Comparison of ENCODE assay signal across 14 cellular contexts in the genomic region with DNA sequence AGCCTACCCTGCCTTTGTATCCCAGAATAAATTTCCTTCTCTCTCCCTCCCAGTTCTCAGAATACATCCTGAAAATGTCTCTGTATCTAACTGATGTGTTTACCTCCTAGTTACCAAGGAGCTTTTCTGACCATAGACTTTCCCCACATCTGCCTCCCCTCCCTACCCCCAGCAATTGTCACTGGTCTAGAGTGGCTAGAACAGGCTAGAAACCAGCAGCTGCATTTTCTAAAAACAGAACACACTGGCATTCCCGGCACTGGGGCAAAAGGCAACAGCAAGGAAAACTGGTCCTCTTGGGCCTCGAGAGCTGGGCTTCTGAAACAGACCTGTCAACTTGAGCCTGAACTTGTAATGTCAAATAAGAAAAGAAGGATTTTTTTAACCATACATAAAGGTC. TPM values are rescaled to one million over a fixed set of nuclear protein-coding genes. Genes with fewer than 3 reads are reported as not detected.
"Had no signal": no experiment of that assay in that cellular context is flagged by ENCODE, and none has a peak within 500 bp of the region (broad histone marks: within the 10 kb centered on the region; RNA-seq: fewer than 3 reads in every experiment).

No MANE protein-coding gene starts in this region.

- H2AFZ ChIP-seq: parathyroid adenoma had no signal

- H3K4me1 Mint-ChIP-seq: stimulated activated effector memory CD8-positive, alpha-beta T cell treated with anti-CD3 and anti-CD28 coated beads, Interleukin-12 subunit alpha, Interleukin-12 subunit beta, amount 100 ng/mL, for 72 hours had no signal

- H3K4me1 ChIP-seq: breast epithelium, left lung, parathyroid adenoma, tibial artery had no signal

- H3K27me3 Mint-ChIP-seq: activated CD4-positive, alpha-beta memory T cell treated with anti-CD3 and anti-CD28 coated beads for 36 hours; activated naive CD8-positive, alpha-beta T cell had no signal

- H3K9me3 ChIP-seq: breast epithelium, left lung, tibial artery had no signal

- H3K79me2 ChIP-seq: parathyroid adenoma had no signal

- H3K36me3 Mint-ChIP-seq: stimulated activated effector memory CD8-positive, alpha-beta T cell treated with anti-CD3 and anti-CD28 coated beads, Interleukin-12 subunit alpha, Interleukin-12 subunit beta, amount 100 ng/mL, for 72 hours had no signal

- H3K27ac ChIP-seq: breast epithelium, dorsolateral prefrontal cortex, left lung, parathyroid adenoma, skin epidermis, tibial artery had no signal

- H3K9me3 Mint-ChIP-seq: activated T-cell treated with anti-CD3 and anti-CD28 coated beads, Interleukin-2, amount 50 U/mL, for 4 hours; stimulated activated effector memory CD8-positive, alpha-beta T cell treated with anti-CD3 and anti-CD28 coated beads, Interleukin-12 subunit alpha, Interleukin-12 subunit beta, amount 100 ng/mL, for 72 hours had no signal

- ATAC-seq: activated T-cell treated with anti-CD3 and anti-CD28 coated beads, Interleukin-2, amount 50 U/mL, for 4 hours; left lung; stimulated activated effector memory CD8-positive, alpha-beta T cell treated with anti-CD3 and anti-CD28 coated beads, Interleukin-12 subunit alpha, Interleukin-12 subunit beta, amount 100 ng/mL, for 72 hours had no signal

- H3K9ac ChIP-seq: parathyroid adenoma had no signal

- H3K27ac Mint-ChIP-seq: activated CD4-positive, alpha-beta memory T cell treated with anti-CD3 and anti-CD28 coated beads for 36 hours; activated naive CD8-positive, alpha-beta T cell; stimulated activated effector memory CD8-positive, alpha-beta T cell treated with anti-CD3 and anti-CD28 coated beads, Interleukin-12 subunit alpha, Interleukin-12 subunit beta, amount 100 ng/mL, for 72 hours had no signal

- H3K36me3 ChIP-seq: breast epithelium, tibial artery had no signal

- H3K4me3 ChIP-seq: breast epithelium, dorsolateral prefrontal cortex, left lung, skin epidermis, tibial artery had no signal

- H3K27me3 ChIP-seq: left lung, tibial artery had no signal

- DNase-seq: activated CD4-positive, alpha-beta memory T cell treated with anti-CD3 and anti-CD28 coated beads for 36 hours; activated effector memory CD4-positive, alpha-beta T cell treated with anti-CD3 and anti-CD28 coated beads, Interleukin-2, amount 50 U/mL, for 16 hours; activated T-cell treated with anti-CD3 and anti-CD28 coated beads, Interleukin-2, amount 50 U/mL, for 4 hours; dorsolateral prefrontal cortex; left lung; T-helper 9 cell; tibial artery had no signal

- H3K4me3 Mint-ChIP-seq: activated CD4-positive, alpha-beta memory T cell treated with anti-CD3 and anti-CD28 coated beads for 36 hours; activated naive CD8-positive, alpha-beta T cell; activated T-cell treated with anti-CD3 and anti-CD28 coated beads, Interleukin-2, amount 50 U/mL, for 4 hours; stimulated activated effector memory CD8-positive, alpha-beta T cell treated with anti-CD3 and anti-CD28 coated beads, Interleukin-12 subunit alpha, Interleukin-12 subunit beta, amount 100 ng/mL, for 72 hours had no signal

RNA-seq across cellular contexts. Expression of a gene that starts 16.4 kb away (rescaled TPM):
- total RNA-seq: glomerular endothelial cell, renal cortical epithelial cell had no signal
